12 cellular contexts compared by ENCODE assay signal in the genomic region with DNA sequence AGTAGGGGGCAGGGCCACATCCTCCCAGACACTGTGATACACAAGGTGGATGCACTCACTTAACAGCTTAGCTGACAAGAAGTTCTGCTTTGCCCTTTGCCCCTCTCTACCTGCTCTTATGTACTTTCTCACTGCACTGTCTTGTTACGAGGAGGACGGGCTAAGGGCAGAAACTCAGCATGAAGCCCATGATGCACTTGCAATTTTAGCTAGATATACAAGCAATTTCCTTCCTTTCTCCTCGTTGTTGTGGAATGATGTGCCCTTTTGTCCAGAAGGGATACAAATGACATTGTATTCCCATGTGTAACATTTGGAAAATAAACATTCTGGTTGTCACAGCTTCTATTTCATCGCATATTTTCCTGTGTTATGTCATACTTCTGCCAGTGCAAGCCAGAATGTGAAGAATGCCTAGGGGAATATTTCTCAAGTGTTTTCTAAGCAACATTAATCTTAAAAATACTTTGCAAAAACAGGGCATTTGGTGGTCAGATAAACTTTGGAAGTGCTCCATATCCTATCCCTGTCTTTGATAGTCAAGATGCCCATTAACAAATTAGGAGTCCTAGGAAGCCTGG. TPM values are rescaled to one million over a fixed set of nuclear protein-coding genes. Genes with fewer than 3 reads are reported as not detected.
DNase-seq lines count a peak whose midpoint lies in the region; ATAC-seq and TF ChIP-seq lines count a peak whose summit lies in the region.
"Had no signal": no experiment of that assay in that cellular context is flagged by ENCODE, and none has a peak within 500 bp of the region (broad histone marks: within the 10 kb centered on the region; RNA-seq: fewer than 3 reads in every experiment).

No MANE protein-coding gene starts in this region.

- no peak for TF ChIP-seq EP300 in SK-N-SH (IDR thresholded peaks at IDR 0.05; ENCODE audit: borderline replicate concordance in 1 of 2, low read depth in 1 of 2, low read length in 1 of 2)

- no peaks in the 10 kb centered on the region for H3F3A ChIP-seq in SK-N-SH (replicated peaks; ENCODE audit: insufficient read depth)

- no peaks in the 10 kb centered on the region for H3K27me3 ChIP-seq in ACC112 (ENCODE audit: insufficient read depth, low read length)
- H3K27me3 ChIP-seq in SK-N-SH (ENCODE audit: insufficient read depth): no peaks in the 10 kb centered on the region
- H3K27me3 ChIP-seq: BE2C had no signal

- H3K4me3 ChIP-seq in ACC112 (ENCODE audit: low read depth, low read length) (peak overlapping the region; percentile 42; the same call in 1 of the 2 replicates), SK-N-SH (ENCODE audit: low read depth in 2 of 2, low read length in 1 of 2) (no peak overlapping the region), fibroblast of pulmonary artery (replicated peaks; ENCODE audit: low read depth, low read length) (no peak overlapping the region), lower leg skin (ENCODE audit: low read depth, poor library complexity, severe bottlenecking) (no peak overlapping the region)

- no peaks in the 10 kb centered on the region for H3K36me3 ChIP-seq in ACC112 (ENCODE audit: insufficient read depth, low read length)
- H3K36me3 ChIP-seq in SK-N-SH (replicated peaks in 1 of 2; ENCODE audit: control insufficient read depth in 1 of 2, insufficient read depth in 2 of 2, low read length in 1 of 2): no peaks in the 10 kb centered on the region
- H3K36me3 ChIP-seq: BE2C had no signal

- TF ChIP-seq POLR2A in lower leg skin (IDR thresholded peaks at IDR 0.05): no peak

- 7% methylated on average over 4 of the region's 4 CpGs for WGBS in SK-N-SH (ENCODE audit: low lambda C conversion rate)
- 14 to 28% methylated on average over 4 of the region's 4 CpGs for WGBS in lower leg skin, 2 donors

- no peak for DNase-seq in SK-N-SH
- peak; percentile 88 for DNase-seq in fibroblast of pulmonary artery (ENCODE audit: low read depth)
- peak; percentile 41 for DNase-seq in myocyte (ENCODE audit: low read depth)
- DNase-seq in NCI-H2227 treated with DMSO at 0.1 percent for 48 hours (lab: John Stamatoyannopoulos, UW): no peak
- DNase-seq in lower leg skin (ENCODE audit: low spot score in 2 of 2): no peak
- DNase-seq: activated naive CD8-positive, alpha-beta T cell treated with anti-CD3 and anti-CD28 coated beads, Interleukin-2, amount 10 ng/mL, durations not matched to agents 7 days and 5 days; BE2C; KBM-7 had no signal

- H3K79me2 ChIP-seq in ACC112 (ENCODE audit: control insufficient read depth, insufficient read depth, low read length, unreplicated experiment): peaks cover 6% of the 10 kb centered on the region
- no peaks in the 10 kb centered on the region for H3K79me2 ChIP-seq in SK-N-SH (ENCODE audit: insufficient read depth)

- CTCF ChIA-PET in SK-N-SH (lab: Yijun Ruan, JAX): no interaction called here

- ATAC-seq in GM19035 (IDR thresholded peaks at IDR 0.05; ENCODE audit: unreplicated experiment): no peak
- no peak for ATAC-seq in HG03097 (IDR thresholded peaks at IDR 0.05; ENCODE audit: low FRiP score, unreplicated experiment)
- ATAC-seq: WTC11 had no signal

- H3K4me2 ChIP-seq in SK-N-SH: no peak overlapping the region

- 0 out of 2 replicates have a peak, but pooled peaks cover 3% of the 10 kb centered on the region for H3K9me2 ChIP-seq in SK-N-SH

- H3K9ac ChIP-seq in SK-N-SH: no peak overlapping the region

- H3K9me3 ChIP-seq in SK-N-SH: no peaks in the 10 kb centered on the region
- H3K9me3 ChIP-seq: BE2C had no signal

- no peak for TF ChIP-seq RAD21 in SK-N-SH (IDR thresholded peaks at IDR 0.05; ENCODE audit: low read length)

- POLR2A ChIA-PET in SK-N-SH (lab: Yijun Ruan, JAX): no interaction called here

- H3K4me1 ChIP-seq in ACC112 (ENCODE audit: control insufficient read depth, insufficient read depth, low read length, unreplicated experiment): peaks cover 50% of the 10 kb centered on the region
- peaks cover 0 to 3% of the 10 kb centered on the region in 2 experiments; a peak in 1 of 4 replicates for H3K4me1 ChIP-seq in SK-N-SH (ENCODE audit: control insufficient read depth in 1 of 2, insufficient read depth in 2 of 2, low read depth in 1 of 2, low read length in 1 of 2)
- H3K4me1 ChIP-seq: BE2C had no signal

- H2AFZ ChIP-seq in ACC112 (ENCODE audit: low read length, unreplicated experiment): no peak overlapping the region
- no peak overlapping the region for H2AFZ ChIP-seq in SK-N-SH (ENCODE audit: low read depth)

- peak overlapping the region; percentile 90 for H3K27ac ChIP-seq in ACC112 (ENCODE audit: low read depth, low read length)
- 0 out of 4 replicates have a peak overlapping the region, but pooled peaks have one; percentile 3 to 16 for H3K27ac ChIP-seq in SK-N-SH (ENCODE audit: low read depth in 2 of 2, low read length in 1 of 2)

- intact Hi-C loops in lower leg skin (cut with DNase I; ENCODE audit: low total_unique reads): no loop called here

- TF ChIP-seq CTCF in SK-N-SH (IDR thresholded peaks at IDR 0.05): no peak
- TF ChIP-seq CTCF in fibroblast of pulmonary artery (IDR thresholded peaks at IDR 0.05; ENCODE audit: low read length, missing control alignments): no peak
- no peak for TF ChIP-seq CTCF in lower leg skin (IDR thresholded peaks at IDR 0.05)

- no peaks in the 10 kb centered on the region for H4K20me1 ChIP-seq in SK-N-SH (ENCODE audit: insufficient read depth)

TF ChIP-seq in SK-N-SH, 30 proteins besides CTCF, POLR2A, EP300 and RAD21 (continues in another document):
- TF ChIP-seq, protein P1, sequence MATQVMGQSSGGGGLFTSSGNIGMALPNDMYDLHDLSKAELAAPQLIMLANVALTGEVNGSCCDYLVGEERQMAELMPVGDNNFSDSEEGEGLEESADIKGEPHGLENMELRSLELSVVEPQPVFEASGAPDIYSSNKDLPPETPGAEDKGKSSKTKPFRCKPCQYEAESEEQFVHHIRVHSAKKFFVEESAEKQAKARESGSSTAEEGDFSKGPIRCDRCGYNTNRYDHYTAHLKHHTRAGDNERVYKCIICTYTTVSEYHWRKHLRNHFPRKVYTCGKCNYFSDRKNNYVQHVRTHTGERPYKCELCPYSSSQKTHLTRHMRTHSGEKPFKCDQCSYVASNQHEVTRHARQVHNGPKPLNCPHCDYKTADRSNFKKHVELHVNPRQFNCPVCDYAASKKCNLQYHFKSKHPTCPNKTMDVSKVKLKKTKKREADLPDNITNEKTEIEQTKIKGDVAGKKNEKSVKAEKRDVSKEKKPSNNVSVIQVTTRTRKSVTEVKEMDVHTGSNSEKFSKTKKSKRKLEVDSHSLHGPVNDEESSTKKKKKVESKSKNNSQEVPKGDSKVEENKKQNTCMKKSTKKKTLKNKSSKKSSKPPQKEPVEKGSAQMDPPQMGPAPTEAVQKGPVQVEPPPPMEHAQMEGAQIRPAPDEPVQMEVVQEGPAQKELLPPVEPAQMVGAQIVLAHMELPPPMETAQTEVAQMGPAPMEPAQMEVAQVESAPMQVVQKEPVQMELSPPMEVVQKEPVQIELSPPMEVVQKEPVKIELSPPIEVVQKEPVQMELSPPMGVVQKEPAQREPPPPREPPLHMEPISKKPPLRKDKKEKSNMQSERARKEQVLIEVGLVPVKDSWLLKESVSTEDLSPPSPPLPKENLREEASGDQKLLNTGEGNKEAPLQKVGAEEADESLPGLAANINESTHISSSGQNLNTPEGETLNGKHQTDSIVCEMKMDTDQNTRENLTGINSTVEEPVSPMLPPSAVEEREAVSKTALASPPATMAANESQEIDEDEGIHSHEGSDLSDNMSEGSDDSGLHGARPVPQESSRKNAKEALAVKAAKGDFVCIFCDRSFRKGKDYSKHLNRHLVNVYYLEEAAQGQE (IDR thresholded peaks at IDR 0.05; ENCODE audit: low read depth, low read length): no peak
- TF ChIP-seq SIN3A (IDR thresholded peaks at IDR 0.05; ENCODE audit: borderline replicate concordance, low read depth, low read length) (no peak), TEAD4 (IDR thresholded peaks at IDR 0.05; ENCODE audit: borderline replicate concordance, insufficient read depth) (no peak), RCOR1 (IDR thresholded peaks at IDR 0.05; ENCODE audit: low read length) (no peak), FOXJ3 (CRISPR knock-in tag; IDR thresholded peaks at IDR 0.05) (no peak), CHD2 (IDR thresholded peaks at IDR 0.05; ENCODE audit: low read length, partially characterized antibody) (no peak), ELF1 (IDR thresholded peaks at IDR 0.05) (no peak), POLR2AphosphoS5 (IDR thresholded peaks at IDR 0.05; ENCODE audit: low read depth, low read length) (no peak), FOXM1 (IDR thresholded peaks at IDR 0.05; ENCODE audit: low read depth) (no peak), MXI1 (IDR thresholded peaks at IDR 0.05; ENCODE audit: low read depth, low read length) (no peak), YY1 (IDR thresholded peaks at IDR 0.05; ENCODE audit: low read depth) (no peak), GABPA (IDR thresholded peaks at IDR 0.05; ENCODE audit: low read depth) (no peak)
- TF ChIP-seq, protein P2, sequence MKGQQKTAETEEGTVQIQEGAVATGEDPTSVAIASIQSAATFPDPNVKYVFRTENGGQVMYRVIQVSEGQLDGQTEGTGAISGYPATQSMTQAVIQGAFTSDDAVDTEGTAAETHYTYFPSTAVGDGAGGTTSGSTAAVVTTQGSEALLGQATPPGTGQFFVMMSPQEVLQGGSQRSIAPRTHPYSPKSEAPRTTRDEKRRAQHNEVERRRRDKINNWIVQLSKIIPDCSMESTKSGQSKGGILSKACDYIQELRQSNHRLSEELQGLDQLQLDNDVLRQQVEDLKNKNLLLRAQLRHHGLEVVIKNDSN (IDR thresholded peaks at IDR 0.05; ENCODE audit: borderline replicate concordance, low read depth): no peak
- TF ChIP-seq, protein P3, sequence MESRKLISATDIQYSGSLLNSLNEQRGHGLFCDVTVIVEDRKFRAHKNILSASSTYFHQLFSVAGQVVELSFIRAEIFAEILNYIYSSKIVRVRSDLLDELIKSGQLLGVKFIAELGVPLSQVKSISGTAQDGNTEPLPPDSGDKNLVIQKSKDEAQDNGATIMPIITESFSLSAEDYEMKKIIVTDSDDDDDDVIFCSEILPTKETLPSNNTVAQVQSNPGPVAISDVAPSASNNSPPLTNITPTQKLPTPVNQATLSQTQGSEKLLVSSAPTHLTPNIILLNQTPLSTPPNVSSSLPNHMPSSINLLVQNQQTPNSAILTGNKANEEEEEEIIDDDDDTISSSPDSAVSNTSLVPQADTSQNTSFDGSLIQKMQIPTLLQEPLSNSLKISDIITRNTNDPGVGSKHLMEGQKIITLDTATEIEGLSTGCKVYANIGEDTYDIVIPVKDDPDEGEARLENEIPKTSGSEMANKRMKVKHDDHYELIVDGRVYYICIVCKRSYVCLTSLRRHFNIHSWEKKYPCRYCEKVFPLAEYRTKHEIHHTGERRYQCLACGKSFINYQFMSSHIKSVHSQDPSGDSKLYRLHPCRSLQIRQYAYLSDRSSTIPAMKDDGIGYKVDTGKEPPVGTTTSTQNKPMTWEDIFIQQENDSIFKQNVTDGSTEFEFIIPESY (IDR thresholded peaks at IDR 0.05; ENCODE audit: borderline replicate concordance, low read depth): no peak

RNA-seq across cellular contexts. Expression of a gene that starts 47.2 kb away (rescaled TPM):
- 0.31 and 0.73 TPM in 2 replicates for polyA plus RNA-seq in SK-N-SH (2012; rRNA removed)
- polyA plus RNA-seq in SK-N-SH (2012; cell fraction: cytosol; rRNA removed): 0.50 and 0.77 TPM in 2 replicates
- 0.21 and 0.33 TPM in 2 replicates for polyA plus RNA-seq in SK-N-SH (2012; cell fraction: nucleus; rRNA removed)
- total RNA-seq in myocyte (2.5 and 3.4 TPM in 2 replicates), lower leg skin (100 to 1,000 TPM; 155 to 184 (median 166) TPM)
- 0.97 TPM for polyA plus RNA-seq in myocyte (2012)

Comparison
In these comparisons a context has a peak if more than half of its experiments do, and no peak if none do; other contexts are left out.
1. DNase-seq: peak in fibroblast of pulmonary artery (single experiment) and myocyte (single experiment); none in SK-N-SH (single experiment), NCI-H2227 treated with DMSO at 0.1 percent for 48 hours (single experiment) and lower leg skin (0 of 2).
2. RNA of a gene that starts 47.2 kb away (total RNA-seq): 155 to 184 TPM in lower leg skin; 2.5 to 3.4 TPM in myocyte; every median in the first group is over 10 times any median in the second.